19 cellular contexts compared by ENCODE assay signal in the genomic region with DNA sequence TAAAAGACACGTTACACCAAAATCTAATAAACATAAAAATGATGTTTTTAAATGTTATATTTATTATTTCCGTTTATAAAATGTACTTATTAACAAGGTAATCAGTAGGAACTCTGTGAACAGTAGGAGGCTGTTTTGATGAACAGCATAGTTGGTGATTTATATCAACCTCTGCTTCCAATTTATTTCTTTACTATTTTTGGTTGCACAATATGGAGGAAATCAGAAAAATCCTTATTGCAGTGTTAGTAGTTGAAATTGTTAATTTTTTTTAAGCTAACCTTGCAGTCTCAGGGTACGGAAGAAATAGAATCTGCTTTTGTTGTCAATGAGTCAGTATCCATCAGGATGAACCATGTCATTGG. TPM values are rescaled to one million over a fixed set of nuclear protein-coding genes. Genes with fewer than 3 reads are reported as not detected.
A peak's percentile ranks its signal among the peaks of the same experiment; 100 is the strongest.
DNase-seq lines count a peak whose midpoint lies in the region; ATAC-seq, FAIRE-seq and TF ChIP-seq lines count a peak whose summit lies in the region.
"Had no signal": no experiment of that assay in that cellular context is flagged by ENCODE, and none has a peak within 500 bp of the region (broad histone marks: within the 10 kb centered on the region; RNA-seq: fewer than 3 reads in every experiment).

No MANE protein-coding gene starts in this region.

- H3K4me3 Mint-ChIP-seq in progenitor cell of endocrine pancreas (ENCODE audit: low read depth): no peak overlapping the region
- H3K4me3 Mint-ChIP-seq: B cell; CD4-positive, CD25-positive, alpha-beta regulatory T cell; HFFc6 had no signal

- DNase-seq in heart right ventricle (no peak), left cardiac atrium (no peak), right cardiac atrium (no peak), progenitor cell of endocrine pancreas (ENCODE audit: low spot score, unreplicated experiment) (no peak), NCI-H1436 treated with DMSO at 0.1 percent for 48 hours (lab: John Stamatoyannopoulos, UW) (no peak), prostate gland (ENCODE audit: low spot score) (no peak), kidney (no peak)
- DNase-seq: CD4-positive, CD25-positive, alpha-beta regulatory T cell; COR-L47; HFFc6; KG1; NCI-H1105 treated with DMSO at 0.1 percent for 48 hours; NCI-H187; NCI-H2107; NCI-H510A treated with DMSO at 0.1 percent for 48 hours; NCI-H774 had no signal

- no peak overlapping the region for H3K9ac ChIP-seq in kidney (ENCODE audit: low read length in 2 of 2)

- FAIRE-seq in kidney (lab: Jason Lieb, UNC): no peak
- FAIRE-seq: G401.6 had no signal

- H3K27ac Mint-ChIP-seq in progenitor cell of endocrine pancreas: peak overlapping the region; percentile 67
- H3K27ac Mint-ChIP-seq: B cell, HFFc6 had no signal

- H3K27me3 ChIP-seq in heart right ventricle: peaks cover 0 to 14% (median 0%) of the 10 kb centered on the region in 7 donors
- no peaks in the 10 kb centered on the region for H3K27me3 ChIP-seq in right cardiac atrium (ENCODE audit: control insufficient read depth, insufficient read depth)
- no peaks in the 10 kb centered on the region for H3K27me3 ChIP-seq in prostate gland (replicated peaks; ENCODE audit: insufficient read depth)

- H3K9me3 ChIP-seq in heart right ventricle (no peaks in the 10 kb centered on the region), right cardiac atrium (ENCODE audit: control insufficient read depth, low read length) (no peaks in the 10 kb centered on the region), prostate gland (no peaks in the 10 kb centered on the region), kidney (ENCODE audit: control insufficient read depth in 1 of 2, low read length in 2 of 2) (no peaks in the 10 kb centered on the region)

- intact Hi-C loops in heart right ventricle (cut with DNase I): no loop called here
- intact Hi-C loops in left cardiac atrium (cut with DNase I): no loop called here
- intact Hi-C loops in right cardiac atrium (cut with DNase I): no loop called here
- intact Hi-C loops in prostate gland (cut with DNase I): no loop called here
- intact Hi-C loops in kidney (cut with DNase I): no loop called here

- no peak for ATAC-seq in heart right ventricle
- no peak for ATAC-seq in left cardiac atrium
- ATAC-seq in right cardiac atrium: no peak

- peaks cover 1% of the 10 kb centered on the region for H3K36me3 Mint-ChIP-seq in progenitor cell of endocrine pancreas (ENCODE audit: insufficient read depth)

- no peaks in the 10 kb centered on the region for H3K9me3 Mint-ChIP-seq in progenitor cell of endocrine pancreas (ENCODE audit: low read depth)
- H3K9me3 Mint-ChIP-seq: HFFc6 had no signal

- H3K27me3 Mint-ChIP-seq in progenitor cell of endocrine pancreas: peaks cover 13% of the 10 kb centered on the region
- H3K27me3 Mint-ChIP-seq: B cell had no signal

- H3K4me3 ChIP-seq in heart right ventricle (no peak overlapping the region), right cardiac atrium (ENCODE audit: low read length) (no peak overlapping the region), prostate gland (no peak overlapping the region), kidney (ENCODE audit: low read length in 2 of 2) (no peak overlapping the region)

- peaks cover 6 to 32% (median 14%) of the 10 kb centered on the region in 9 donors for H3K4me1 ChIP-seq in heart right ventricle
- no peaks in the 10 kb centered on the region for H3K4me1 ChIP-seq in right cardiac atrium (ENCODE audit: control insufficient read depth, insufficient read depth, low read length)
- no peaks in the 10 kb centered on the region for H3K4me1 ChIP-seq in prostate gland (replicated peaks)
- H3K4me1 ChIP-seq in kidney (ENCODE audit: control insufficient read depth in 1 of 2, insufficient read depth in 1 of 2, low read depth in 1 of 2, low read length in 2 of 2): no peaks in the 10 kb centered on the region

- no peak for TF ChIP-seq POLR2A in prostate gland (IDR thresholded peaks at IDR 0.05)

- peaks cover 19% of the 10 kb centered on the region for H3K4me1 Mint-ChIP-seq in progenitor cell of endocrine pancreas (ENCODE audit: low read depth)

- WGBS in heart right ventricle, 2 donors: 76 to 84% methylated on average over 3 of the region's 3 CpGs
- WGBS in right cardiac atrium: 61% methylated on average over 3 of the region's 3 CpGs
- 70% methylated on average over 3 of the region's 3 CpGs for WGBS in prostate gland

- H3K36me3 ChIP-seq in heart right ventricle: peaks cover 0 to 51% (median 21%) of the 10 kb centered on the region in 9 donors
- H3K36me3 ChIP-seq in prostate gland: no peaks in the 10 kb centered on the region
- H3K36me3 ChIP-seq in kidney (ENCODE audit: control insufficient read depth in 1 of 2, insufficient read depth in 2 of 2, low read length in 2 of 2): peaks cover 9 to 13% of the 10 kb centered on the region in 2 donors

- H3K27ac ChIP-seq in heart right ventricle (peak overlapping the region in 8 of 10 donors; percentile 26 to 70 (median 65)), angular gyrus (ENCODE audit: low read depth, low read length) (peak overlapping the region; percentile 62), right cardiac atrium (ENCODE audit: low read length) (peak overlapping the region; percentile 31), prostate gland (no peak overlapping the region), kidney (ENCODE audit: low read depth in 2 of 2, low read length in 2 of 2) (no peak overlapping the region)

- TF ChIP-seq CTCF in heart right ventricle (IDR thresholded peaks at IDR 0.05): no peak
- no peak for TF ChIP-seq CTCF in progenitor cell of endocrine pancreas (IDR thresholded peaks at IDR 0.05; ENCODE audit: unreplicated experiment)
- no peak for TF ChIP-seq CTCF in prostate gland (IDR thresholded peaks at IDR 0.05)
- no peak for TF ChIP-seq CTCF in kidney (IDR thresholded peaks at IDR 0.05; ENCODE audit: borderline replicate concordance, extremely low read depth, insufficient read depth)

RNA-seq across cellular contexts. Expression of gene SNX22, which starts 5.0 kb away (rescaled TPM):
- total RNA-seq in heart right ventricle: 10 to 100 TPM in 1 of 10 donors, 1 to 10 TPM in 6, under 1 TPM in 3; 0.66 to 10.0 (median 1.6) TPM
- 1 to 10 TPM; 1.4 to 9.3 TPM for polyA plus RNA-seq in heart right ventricle
- 10 to 100 TPM; 28.9 to 29.8 TPM for total RNA-seq in left cardiac atrium
- total RNA-seq in right cardiac atrium: 100 to 1,000 TPM in 1 of 4 donors, 10 to 100 TPM in 3; 56.2 to 114 (median 62.6) TPM
- polyA plus RNA-seq in right cardiac atrium: 74.0 TPM
- total RNA-seq in progenitor cell of endocrine pancreas: 7.3 and 8.1 TPM in 2 replicates
- total RNA-seq in prostate gland: 10 to 100 TPM; 12.2 to 15.9 TPM
- total RNA-seq in kidney: 4.6 TPM
- polyA plus RNA-seq in kidney (ENCODE audit: insufficient read depth, low read depth, low replicate concordance): 1.1 TPM

RNA-seq across cellular contexts. Expression of gene PPIB, which starts 16.3 kb away (rescaled TPM):
- total RNA-seq in heart right ventricle (100 to 1,000 TPM in 3 of 10 donors, 10 to 100 TPM in 7; 60.3 to 178 (median 83.7) TPM), left cardiac atrium (100 to 1,000 TPM; 256 to 257 TPM), right cardiac atrium (100 to 1,000 TPM; 131 to 263 (median 186) TPM), progenitor cell of endocrine pancreas (491 and 499 TPM in 2 replicates), prostate gland (100 to 1,000 TPM; 372 to 624 TPM), kidney (484 TPM)
- polyA plus RNA-seq in heart right ventricle (100 to 1,000 TPM; 237 to 600 TPM), right cardiac atrium (209 TPM), kidney (ENCODE audit: insufficient read depth, low read depth, low replicate concordance) (705 TPM)

RNA-seq across cellular contexts. Expression of gene SNX1, which starts 50.7 kb away (rescaled TPM):
- total RNA-seq in heart right ventricle: 100 to 1,000 TPM in 3 of 10 donors, 10 to 100 TPM in 7; 80.8 to 110 (median 96.0) TPM
- 10 to 100 TPM; 44.9 to 47.9 TPM for polyA plus RNA-seq in heart right ventricle
- 100 to 1,000 TPM in 1 of 2 donors, 10 to 100 TPM in 1; 92.7 to 108 TPM for total RNA-seq in left cardiac atrium
- total RNA-seq in right cardiac atrium: 100 to 1,000 TPM in 3 of 4 donors, 10 to 100 TPM in 1; 99.2 to 149 (median 105) TPM
- polyA plus RNA-seq in right cardiac atrium: 54.1 TPM
- total RNA-seq in progenitor cell of endocrine pancreas: 91.4 and 95.9 TPM in 2 replicates
- 100 to 1,000 TPM; 109 to 110 TPM for total RNA-seq in prostate gland
- 148 TPM for total RNA-seq in kidney
- polyA plus RNA-seq in kidney (ENCODE audit: insufficient read depth, low read depth, low replicate concordance): 81.2 TPM

RNA-seq across cellular contexts. Expression of gene CIAO2A, which starts 52.9 kb away (rescaled TPM):
- total RNA-seq in heart right ventricle: 10 to 100 TPM; 36.4 to 65.6 (median 52.3) TPM
- 100 to 1,000 TPM in 1 of 2 donors, 10 to 100 TPM in 1; 62.2 to 118 TPM for polyA plus RNA-seq in heart right ventricle
- total RNA-seq in left cardiac atrium: 10 to 100 TPM; 49.1 to 55.2 TPM
- 10 to 100 TPM; 43.9 to 66.2 (median 53.6) TPM for total RNA-seq in right cardiac atrium
- 82.7 TPM for polyA plus RNA-seq in right cardiac atrium
- total RNA-seq in progenitor cell of endocrine pancreas: 52.6 and 54.4 TPM in 2 replicates
- 100 to 1,000 TPM in 1 of 2 donors, 10 to 100 TPM in 1; 47.2 to 133 TPM for total RNA-seq in prostate gland
- 41.6 TPM for total RNA-seq in kidney
- 92.4 TPM for polyA plus RNA-seq in kidney (ENCODE audit: insufficient read depth, low read depth, low replicate concordance)

Comparison
In these comparisons a context has a peak if more than half of its experiments do, and no peak if none do; other contexts are left out.
1. H3K27ac ChIP-seq: peak in heart right ventricle (8 of 10), angular gyrus (single experiment) and right cardiac atrium (single experiment); none in prostate gland (0 of 2) and kidney (0 of 2).